ENCODE assay signal across 9 cellular contexts in the genomic region with DNA sequence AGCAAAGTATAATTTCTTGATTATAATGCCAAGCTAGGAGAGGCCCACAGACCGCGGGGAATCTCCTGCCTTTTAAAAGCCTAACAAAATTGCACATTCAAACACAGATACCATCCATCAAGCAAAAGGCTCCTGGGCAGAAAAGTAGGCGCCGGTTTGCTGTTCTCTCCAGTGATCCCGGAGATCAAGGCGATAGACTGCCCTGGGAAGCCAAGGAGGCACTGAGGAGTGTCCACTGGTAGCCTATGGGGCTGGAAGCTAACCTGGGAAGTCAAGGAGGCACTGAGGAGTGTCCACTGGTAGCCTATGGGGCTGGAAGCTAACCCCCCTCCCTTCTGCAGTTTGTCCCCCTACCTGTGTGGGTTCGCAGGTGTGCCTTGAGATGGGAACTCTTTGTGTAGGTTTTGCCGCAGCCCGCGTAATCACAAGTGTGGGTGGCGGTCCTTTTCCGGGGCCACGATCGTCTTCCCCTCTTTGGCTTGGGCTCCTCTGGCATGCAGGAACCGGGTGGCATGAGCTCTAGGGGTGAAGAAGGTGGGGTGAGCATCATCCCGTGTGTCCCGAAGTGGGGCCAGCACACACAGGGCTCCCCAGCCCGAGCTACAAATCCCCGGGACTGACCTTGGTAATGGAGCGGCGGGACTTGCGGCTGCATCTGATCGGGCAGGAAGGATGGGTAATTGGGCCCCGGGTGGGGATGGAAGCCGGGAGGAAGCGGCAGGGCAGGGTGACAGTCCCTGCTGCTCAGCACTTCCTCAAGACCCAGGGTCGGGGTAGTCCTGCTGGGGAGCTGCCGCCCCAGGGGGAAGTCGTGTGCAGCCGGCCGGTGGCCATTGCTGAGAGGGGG. TPM values are rescaled to one million over a fixed set of nuclear protein-coding genes. Genes with fewer than 3 reads are reported as not detected.
DNase-seq lines count a peak whose midpoint lies in the region; ATAC-seq and TF ChIP-seq lines count a peak whose summit lies in the region.
"Had no signal": no experiment of that assay in that cellular context is flagged by ENCODE, and none has a peak within 500 bp of the region (broad histone marks: within the 10 kb centered on the region; RNA-seq: fewer than 3 reads in every experiment).

No MANE protein-coding gene starts in this region.

- TF ChIP-seq CTCF in glutamatergic neuron (IDR thresholded peaks at IDR 0.05; ENCODE audit: partially characterized antibody, unreplicated experiment) (no peak), progenitor cell of endocrine pancreas (IDR thresholded peaks at IDR 0.05; ENCODE audit: unreplicated experiment) (no peak)

- H3K9me3 Mint-ChIP-seq in glutamatergic neuron (ENCODE audit: unreplicated experiment) (peaks cover 8% of the 10 kb centered on the region), progenitor cell of endocrine pancreas (ENCODE audit: low read depth) (no peaks in the 10 kb centered on the region)

- H3K4me1 Mint-ChIP-seq in T-helper 17 cell (peaks cover 6% of the 10 kb centered on the region), glutamatergic neuron (ENCODE audit: low read depth, unreplicated experiment) (peaks cover 5% of the 10 kb centered on the region), progenitor cell of endocrine pancreas (ENCODE audit: low read depth) (peaks cover 13% of the 10 kb centered on the region)

- no peaks in the 10 kb centered on the region for H3K36me3 ChIP-seq in BLaER1

- H3K27me3 Mint-ChIP-seq in T-helper 17 cell = peaks cover 51% of the 10 kb centered on the region
- H3K27me3 Mint-ChIP-seq in glutamatergic neuron (ENCODE audit: unreplicated experiment) = peaks cover 23% of the 10 kb centered on the region
- H3K27me3 Mint-ChIP-seq in progenitor cell of endocrine pancreas = peaks cover 68% of the 10 kb centered on the region

- H3K4me1 ChIP-seq in BLaER1 = peaks cover 29% of the 10 kb centered on the region

- H4K20me1 ChIP-seq in BLaER1 = peaks cover 27% of the 10 kb centered on the region

- H3K27me3 ChIP-seq in BLaER1 = peaks cover 61% of the 10 kb centered on the region

- DNase-seq in T-helper 17 cell (no peak), glutamatergic neuron (no peak), progenitor cell of endocrine pancreas (ENCODE audit: low spot score, unreplicated experiment) (no peak), EL (no peak), NCI-H187 (lab: John Stamatoyannopoulos, UW) (no peak)

- H3K27ac Mint-ChIP-seq in T-helper 17 cell (peak overlapping the region; percentile 74), glutamatergic neuron (ENCODE audit: unreplicated experiment) (no peak overlapping the region), progenitor cell of endocrine pancreas (no peak overlapping the region)

- peaks cover 3% of the 10 kb centered on the region for H3K36me3 Mint-ChIP-seq in T-helper 17 cell (ENCODE audit: low read depth)
- no peaks in the 10 kb centered on the region for H3K36me3 Mint-ChIP-seq in glutamatergic neuron (ENCODE audit: unreplicated experiment)
- peaks cover 7% of the 10 kb centered on the region for H3K36me3 Mint-ChIP-seq in progenitor cell of endocrine pancreas (ENCODE audit: insufficient read depth)

- no peak overlapping the region for H3K27ac ChIP-seq in BLaER1

- H3K4me3 ChIP-seq in BLaER1 = 0 out of 2 replicates have a peak overlapping the region, but pooled peaks have one; percentile 70
- H3K4me3 ChIP-seq: K562 had no signal

- peak overlapping the region; percentile 90 for H3K4me3 Mint-ChIP-seq in T-helper 17 cell
- H3K4me3 Mint-ChIP-seq in glutamatergic neuron (ENCODE audit: unreplicated experiment) = peak overlapping the region; percentile 46
- H3K4me3 Mint-ChIP-seq in progenitor cell of endocrine pancreas (ENCODE audit: low read depth) = peak overlapping the region; percentile 85

- H3K9ac ChIP-seq in BLaER1 = no peak overlapping the region

- peak overlapping the region; percentile 99 for H3K4me2 ChIP-seq in BLaER1

- no peak for ATAC-seq in T-helper 17 cell
- ATAC-seq in HG03520 (IDR thresholded peaks at IDR 0.05; ENCODE audit: unreplicated experiment) = no peak
- no peak for ATAC-seq in GM19452 (IDR thresholded peaks at IDR 0.05; ENCODE audit: unreplicated experiment)
- ATAC-seq: K562 had no signal

- H3K9me3 ChIP-seq in BLaER1 (peaks cover 8% of the 10 kb centered on the region), T-helper 17 cell (ENCODE audit: control insufficient read depth, low read length, poor library complexity, severe bottlenecking) (no peaks in the 10 kb centered on the region)

RNA-seq across cellular contexts. Expression of a gene that starts 2.7 kb away (rescaled TPM):
- total RNA-seq in T-helper 17 cell = 10 to 100 TPM; 22.1 to 55.3 TPM
- total RNA-seq in glutamatergic neuron (ENCODE audit: unreplicated experiment) = 72.1 TPM
- total RNA-seq in progenitor cell of endocrine pancreas = 8.0 and 9.2 TPM in 2 replicates
